ENCODE assay signal across 1 cellular context in genomic region chr5:59136575-59136974, GRCh38.
TF ChIP-seq lines count a peak whose summit lies in the region.

No MANE protein-coding gene starts in this region.

TF ChIP-seq in GM23338, 12 proteins besides CTCF, POLR2A, EP300 and RAD21 (continued from another document):
- TF ChIP-seq ZNF462 (CRISPR knock-in tag; IDR thresholded peaks at IDR 0.05), result no peak
- TF ChIP-seq NANOG (IDR thresholded peaks at IDR 0.05; ENCODE audit: borderline replicate concordance), result no peak
- TF ChIP-seq JUNB (IDR thresholded peaks at IDR 0.05; ENCODE audit: unreplicated experiment), result no peak
- no peak for TF ChIP-seq ETS1 (IDR thresholded peaks at IDR 0.05)
- TF ChIP-seq CREB1 (CRISPR knock-in tag; IDR thresholded peaks at IDR 0.05; ENCODE audit: low read depth), result no peak
- no peak for TF ChIP-seq POLR2AphosphoS5 (IDR thresholded peaks at IDR 0.05; ENCODE audit: low read depth)
TF ChIP-seq in GM23338: peak in this region for 0.
